Comparison of ENCODE assay signal across 26 cellular contexts in the genomic region with DNA sequence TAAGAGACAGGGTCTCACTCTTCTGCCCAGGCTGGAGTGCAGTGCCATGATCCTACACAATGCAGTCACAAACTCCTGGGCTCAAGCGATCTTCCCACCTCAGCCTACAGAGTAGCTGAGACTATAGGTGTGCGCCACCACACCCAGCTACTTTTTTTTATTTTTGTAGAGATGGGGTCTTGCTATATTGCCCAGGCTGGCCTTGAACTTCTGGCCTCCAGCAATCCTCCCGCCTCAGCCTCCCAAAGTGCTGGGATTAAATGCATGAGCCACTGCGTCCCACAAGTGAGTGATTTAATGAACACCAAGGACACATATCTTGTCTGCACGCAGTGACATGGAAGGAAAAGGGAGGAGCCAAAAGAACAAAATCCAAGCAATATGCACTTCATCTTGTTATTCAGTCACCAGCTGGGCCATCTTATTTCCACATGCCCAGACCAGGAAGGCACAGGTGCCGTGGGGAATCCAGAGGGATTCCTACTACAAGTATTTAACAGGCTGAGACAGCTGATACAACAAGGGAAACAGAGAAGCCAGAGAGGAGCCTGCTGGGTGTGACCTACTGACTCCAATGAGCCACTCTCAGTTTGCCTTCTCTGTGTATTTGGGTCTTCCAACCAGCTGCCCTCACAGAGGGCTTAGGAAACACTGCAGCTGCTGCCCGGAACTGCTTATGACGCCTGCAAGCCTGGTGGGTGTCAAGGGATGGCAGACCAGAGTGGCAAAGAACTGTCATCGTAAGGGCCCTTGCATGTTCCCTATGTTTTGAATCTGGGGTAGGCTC.
"Had no signal": no experiment of that assay in that cellular context is flagged by ENCODE, and none has a peak within 500 bp of the region (broad histone marks: within the 10 kb centered on the region; RNA-seq: fewer than 3 reads in every experiment).

No MANE protein-coding gene starts in this region.

- ATAC-seq: activated T-helper 17 cell treated with anti-CD3 and anti-CD28 coated beads, Interleukin-2, amount 50 U/mL, for 72 hours; natural killer cell; right cardiac atrium; stimulated activated memory B cell treated with anti-CD40 and anti-IgM and Interleukin-4, amounts not matched to agents 10 μg/mL and 1 μg/mL and 100 μg/mL, for 72 hours had no signal

- H3K36me3 ChIP-seq: uterus had no signal

- H3K27ac ChIP-seq: adrenal gland, ascending aorta, brain microvascular endothelial cell, esophagus muscularis mucosa, left ventricle myocardium inferior, prostate gland, stomach, suprapubic skin, transverse colon, uterus had no signal

- DNase-seq: activated CD4-positive, alpha-beta T cell treated with anti-CD3 and anti-CD28 coated beads, Interleukin-2, amount 50 U/mL, for 4 hours; activated CD8-positive, alpha-beta memory T cell treated with anti-CD3 and anti-CD28 coated beads for 24 hours; activated CD8-positive, alpha-beta memory T cell treated with anti-CD3 and anti-CD28 coated beads, Interleukin-2, amount 50 U/mL, for 4 hours; activated T-cell treated with anti-CD3 and anti-CD28 coated beads, Interleukin-2, amount 50 U/mL, for 24 hours; adrenal gland; brain microvascular endothelial cell; central memory CD4-positive, alpha-beta T cell; effector memory CD4-positive, alpha-beta T cell; head of caudate nucleus; hypothalamus; left ventricle myocardium inferior; natural killer cell; right cardiac atrium; small intestine; stimulated activated CD4-positive, alpha-beta T cell treated with anti-CD3 and anti-CD28 coated beads, Interleukin-2, amount 100 ng/mL, for 24 hours; stomach; transverse colon; uterus had no signal

- H3K4me1 ChIP-seq: ascending aorta, suprapubic skin, uterus had no signal

- FAIRE-seq: colon, frontal cortex, small intestine had no signal

- H3K4me3 ChIP-seq: adrenal gland, ascending aorta, esophagus muscularis mucosa, left ventricle myocardium inferior, prostate gland, stomach, suprapubic skin, transverse colon, uterus had no signal

- H3K9me3 ChIP-seq: adrenal gland, ascending aorta, esophagus muscularis mucosa, left ventricle myocardium inferior, prostate gland, stomach, suprapubic skin, transverse colon, uterus had no signal

- H3K27me3 ChIP-seq: adrenal gland, ascending aorta, brain microvascular endothelial cell, esophagus muscularis mucosa, stomach, suprapubic skin, transverse colon, uterus had no signal
